ENCODE assay signal across 13 cellular contexts in genomic region chr14:96264850-96265249, GRCh38. TPM values are rescaled to one million over a fixed set of nuclear protein-coding genes. Genes with fewer than 3 reads are reported as not detected.
A peak's percentile ranks its signal among the peaks of the same experiment; 100 is the strongest.
DNase-seq lines count a peak whose midpoint lies in the region; ATAC-seq and TF ChIP-seq lines count a peak whose summit lies in the region.
"Had no signal": no experiment of that assay in that cellular context is flagged by ENCODE, and none has a peak within 500 bp of the region (broad histone marks: within the 10 kb centered on the region; RNA-seq: fewer than 3 reads in every experiment).

No MANE protein-coding gene starts in this region.

- no peaks in the 10 kb centered on the region for H3K4me1 ChIP-seq in HCT116 (ENCODE audit: control insufficient read depth in 1 of 2, insufficient read depth in 2 of 2, low read length in 2 of 2)
- H3K4me1 ChIP-seq: right atrium auricular region had no signal

- peaks cover under 1% of the 10 kb centered on the region; the same call in 1 of the 2 replicates for H3K9me3 Mint-ChIP-seq in WTC11
- H3K9me3 Mint-ChIP-seq: dendritic cell treated with granulocyte-macrophage colony-stimulating factor and Interleukin-4, amounts not matched to agents 40 ng/mL and 50 ng/mL, for 4 days; T-helper 1 cell treated with Interleukin-12 subunit alpha and Interleukin-12 subunit beta and Interleukin-4 antibody, amounts not matched to agents 30 μg/mL and 1 μg/mL, for 36 hours had no signal

- H3K4me2 ChIP-seq in HCT116 (ENCODE audit: low read length) = no peak overlapping the region

- H3K4me3 Mint-ChIP-seq in WTC11 = no peak overlapping the region
- H3K4me3 Mint-ChIP-seq: dendritic cell treated with granulocyte-macrophage colony-stimulating factor and Interleukin-4, amounts not matched to agents 40 ng/mL and 50 ng/mL, for 4 days; T-helper 1 cell treated with Interleukin-12 subunit alpha and Interleukin-12 subunit beta and Interleukin-4 antibody, amounts not matched to agents 30 μg/mL and 1 μg/mL, for 36 hours had no signal

- TF ChIP-seq RAD21 in HCT116 (IDR thresholded peaks at IDR 0.05; ENCODE audit: low read depth) = peak; percentile 61

- H3K9me3 ChIP-seq in HCT116 (ENCODE audit: control insufficient read depth in 1 of 2, insufficient read depth in 1 of 2, low read depth in 1 of 2, low read length in 2 of 2) (no peaks in the 10 kb centered on the region), MG63 (no peaks in the 10 kb centered on the region)

- POLR2A ChIA-PET in HCT116 (lab: Charles Lee) (no interaction called here), WTC11 (lab: Charles Lee) (no interaction called here)

- H3K79me2 ChIP-seq in HCT116 (ENCODE audit: insufficient read depth, low read length) = no peaks in the 10 kb centered on the region

- intact Hi-C loops in HCT116 (cut with micrococcal nuclease) = no loop called here
- intact Hi-C loops in posterior vena cava (cut with DNase I) = no loop called here

- RAD21 ChIA-PET in HCT116 (lab: Charles Lee; ENCODE audit: low non-redundant PET in 1 of 2, low total read pairs in 2 of 2, uncharacterized antibody in 2 of 2, unreplicated experiment in 2 of 2) = no interaction called here

- H3K4me3 ChIP-seq in HCT116 (replicated peaks in 1 of 2; ENCODE audit: low read depth in 1 of 2, low read length in 2 of 2) (no peak overlapping the region), MG63 (no peak overlapping the region)
- H3K4me3 ChIP-seq: right atrium auricular region had no signal

- H2AFZ ChIP-seq in HCT116 (ENCODE audit: low read depth, low read length, poor library complexity, severe bottlenecking) = no peak overlapping the region

- no peak overlapping the region for H3K27ac ChIP-seq in HCT116 (ENCODE audit: low read depth, low read length)
- H3K27ac ChIP-seq: right atrium auricular region had no signal

- H3K4me1 Mint-ChIP-seq in WTC11 = no peaks in the 10 kb centered on the region

- H3K36me3 Mint-ChIP-seq in WTC11 = no peaks in the 10 kb centered on the region

- H3K27me3 ChIP-seq in HCT116 (ENCODE audit: insufficient read depth, low read length) = peaks cover 13% of the 10 kb centered on the region; the same call in 1 of the 2 replicates
- H3K27me3 ChIP-seq in MG63 = no peaks in the 10 kb centered on the region
- H3K27me3 ChIP-seq: right atrium auricular region had no signal

- TF ChIP-seq POLR2A in HCT116 (IDR thresholded peaks at IDR 0.05; ENCODE audit: borderline replicate concordance, extremely low read depth, insufficient read depth, insufficient read length) = no peak

- ATAC-seq in HCT116 (peak; percentile 87), WTC11 (peak; percentile 90)

- no peaks in the 10 kb centered on the region for H4K20me1 ChIP-seq in HCT116 (ENCODE audit: insufficient read depth)

- DNase-seq in AG09319 (ENCODE audit: extremely low read depth, low read depth) = no peak
- no peak for DNase-seq in HCT116 (ENCODE audit: low read depth, low spot score)
- DNase-seq in WTC11 (ENCODE audit: low spot score) = peak; percentile 30
- DNase-seq in iPS-NIHi7 (ENCODE audit: extremely low spot score) = peak; percentile 64
- DNase-seq in posterior vena cava (ENCODE audit: low spot score) = no peak
- DNase-seq in MG63 = no peak
- no peak for DNase-seq in GOT3 (lab: John Stamatoyannopoulos, UW)
- DNase-seq in A172 (ENCODE audit: low spot score) = no peak
- DNase-seq: GDM1, kidney had no signal

- CTCF ChIA-PET in HCT116 (lab: Charles Lee) (interaction anchor here (1.4 kb wide), 1 partner anchor 10 kb away, joined by 3 read pairs; no protein-coding TSS in a partner anchor), WTC11 (lab: Charles Lee) (interaction anchor here (6.5 kb wide), 1 partner anchor 165 kb away, joined by 53 read pairs; no protein-coding TSS in a partner anchor)

- no peaks in the 10 kb centered on the region for H3K36me3 ChIP-seq in HCT116 (ENCODE audit: control insufficient read depth in 1 of 2, insufficient read depth in 2 of 2, low read length in 2 of 2)
- H3K36me3 ChIP-seq in MG63 = peaks cover 76% of the 10 kb centered on the region
- H3K36me3 ChIP-seq: right atrium auricular region had no signal

- TF ChIP-seq CTCF in AG09319 (IDR thresholded peaks at IDR 0.05; ENCODE audit: low read depth, low read length) (peak; percentile 50), HCT116 (IDR thresholded peaks at IDR 0.05 in 2 of 3, conservative IDR thresholded peaks at IDR 0.05 in 1 of 3; ENCODE audit: borderline replicate concordance in 1 of 3, insufficient read depth in 1 of 3, low read depth in 2 of 3, low read length in 2 of 3) (peak; percentile 46 to 62 (median 51); a peak in 5 of 6 replicates), WTC11 (IDR thresholded peaks at IDR 0.05) (no peak)

- BruUV-seq in HCT116 (replicated peaks; lab: Mats Ljungman, UMichigan) = no TSS peak

- H3K27ac Mint-ChIP-seq in WTC11 = no peak overlapping the region
- H3K27ac Mint-ChIP-seq: dendritic cell treated with granulocyte-macrophage colony-stimulating factor and Interleukin-4, amounts not matched to agents 40 ng/mL and 50 ng/mL, for 4 days; T-helper 1 cell treated with Interleukin-12 subunit alpha and Interleukin-12 subunit beta and Interleukin-4 antibody, amounts not matched to agents 30 μg/mL and 1 μg/mL, for 36 hours had no signal

- no peak overlapping the region for H3K9ac ChIP-seq in HCT116 (ENCODE audit: low read length)

- no peaks in the 10 kb centered on the region for H3K9me2 ChIP-seq in HCT116 (ENCODE audit: insufficient read depth)

- H3K27me3 Mint-ChIP-seq in WTC11 (ENCODE audit: low read depth) = no peaks in the 10 kb centered on the region

TF ChIP-seq in HCT116, 20 proteins besides CTCF, POLR2A, EP300 and RAD21:
- TF ChIP-seq ZBTB33 (IDR thresholded peaks at IDR 0.05; ENCODE audit: extremely low read depth, insufficient replicate concordance, low read length) (no peak), YY1 (IDR thresholded peaks at IDR 0.05; ENCODE audit: extremely low read depth, insufficient replicate concordance, low read depth, low read length) (peak; percentile 9), EZH2phosphoT487 (IDR thresholded peaks at IDR 0.05; ENCODE audit: borderline replicate concordance) (no peak), EZH2 (IDR thresholded peaks at IDR 0.05) (no peak)

TF ChIP-seq in WTC11, 78 proteins besides CTCF, POLR2A, EP300 and RAD21 (continues in another document):
- no peak for TF ChIP-seq HMGXB4 (CRISPR knock-in tag; IDR thresholded peaks at IDR 0.05)
- no peak for TF ChIP-seq RELA (CRISPR knock-in tag; IDR thresholded peaks at IDR 0.05; ENCODE audit: borderline replicate concordance)
- TF ChIP-seq TP53 (CRISPR knock-in tag; IDR thresholded peaks at IDR 0.05) = no peak
- TF ChIP-seq GTF2I (CRISPR knock-in tag; conservative IDR thresholded peaks at IDR 0.05) = no peak
- no peak for TF ChIP-seq ZNF425 (CRISPR knock-in tag; conservative IDR thresholded peaks at IDR 0.05)
- TF ChIP-seq JAZF1 (CRISPR knock-in tag; IDR thresholded peaks at IDR 0.05) = no peak
- no peak for TF ChIP-seq ZNF138 (CRISPR knock-in tag; conservative IDR thresholded peaks at IDR 0.05)
- no peak for TF ChIP-seq ATF2 (CRISPR knock-in tag; IDR thresholded peaks at IDR 0.05; ENCODE audit: borderline replicate concordance, low read depth)
- TF ChIP-seq GABPB1 (CRISPR knock-in tag; IDR thresholded peaks at IDR 0.05) = no peak
- TF ChIP-seq CBFB (CRISPR knock-in tag; IDR thresholded peaks at IDR 0.05; ENCODE audit: low read depth) = no peak
- no peak for TF ChIP-seq FOXK1 (CRISPR knock-in tag; IDR thresholded peaks at IDR 0.05)
- no peak for TF ChIP-seq ETV6 (CRISPR knock-in tag; IDR thresholded peaks at IDR 0.05)

RNA-seq across cellular contexts. Expression of gene BDKRB1, which starts 8.8 kb away (rescaled TPM):
- total RNA-seq in HCT116 (2021; ENCODE audit: unreplicated experiment) (not detected), WTC11 (2021) (0.11 to 0.27 TPM in 2 of 3 replicates, not detected in the other), posterior vena cava (under 1 TPM; 0.24 to 0.56 TPM)
- 0.35 and 0.38 TPM in 2 replicates for polyA plus RNA-seq in HCT116 (2012)
- total RNA-seq in MG63 (2014; rRNA removed; shearing (Covaris generic); ENCODE audit: low replicate concordance) = 30.5 and 40.5 TPM in 2 replicates
- total RNA-seq in A172 (2014; rRNA removed; shearing (Covaris generic)) = 3.6 and 6.1 TPM in 2 replicates

Comparison
In these comparisons a context has a peak if more than half of its experiments do, and no peak if none do; other contexts are left out.
1. DNase-seq: peak in WTC11 (single experiment) and iPS-NIHi7 (single experiment); none in AG09319 (single experiment), HCT116 (single experiment), posterior vena cava (single experiment), MG63 (single experiment), GOT3 (single experiment) and A172 (single experiment).